Comparison of ENCODE assay signal across 14 cellular contexts in the genomic region with DNA sequence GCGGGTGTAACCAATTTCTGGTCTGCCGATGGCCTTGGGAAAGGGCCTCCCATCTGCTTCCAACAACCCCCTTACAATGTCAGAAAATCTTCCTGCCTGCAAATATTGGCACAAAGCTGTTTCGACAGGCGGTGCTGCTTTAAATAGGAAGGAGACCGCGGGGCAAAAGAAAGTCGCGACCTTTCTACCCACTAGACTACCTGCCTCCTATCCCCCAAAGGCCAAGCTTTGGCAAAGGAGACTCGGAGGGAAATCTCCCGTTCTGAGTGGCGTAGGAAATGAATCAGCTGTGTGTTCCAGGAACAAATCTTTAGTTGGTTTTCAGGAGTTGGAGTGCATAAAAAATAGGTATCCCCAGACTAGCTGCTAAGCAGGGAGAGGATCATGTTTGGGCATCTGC. TPM values are rescaled to one million over a fixed set of nuclear protein-coding genes. Genes with fewer than 3 reads are reported as not detected.
DNase-seq lines count a peak whose midpoint lies in the region; ATAC-seq and TF ChIP-seq lines count a peak whose summit lies in the region.
"Had no signal": no experiment of that assay in that cellular context is flagged by ENCODE, and none has a peak within 500 bp of the region (broad histone marks: within the 10 kb centered on the region; RNA-seq: fewer than 3 reads in every experiment).

No MANE protein-coding gene starts in this region.

- H3K27ac ChIP-seq in ACC112 (ENCODE audit: low read depth, low read length) = peak overlapping the region; percentile 53
- H3K27ac ChIP-seq in esophagus squamous epithelium = peak overlapping the region; percentile 61 to 90 (median 88)
- peak overlapping the region; percentile 83 for H3K27ac ChIP-seq in psoas muscle
- H3K27ac ChIP-seq: neural progenitor cell, SJSA1 had no signal

- H3K4me1 ChIP-seq in ACC112 (ENCODE audit: control insufficient read depth, insufficient read depth, low read length, unreplicated experiment) (peaks cover 23% of the 10 kb centered on the region), esophagus squamous epithelium (peaks cover 13 to 78% (median 19%) of the 10 kb centered on the region in 3 donors), psoas muscle (peaks cover 23% of the 10 kb centered on the region)

- H2AFZ ChIP-seq in ACC112 (ENCODE audit: low read length, unreplicated experiment) = no peak overlapping the region
- H2AFZ ChIP-seq: neural progenitor cell had no signal

- H3K27me3 ChIP-seq in ACC112 (ENCODE audit: insufficient read depth, low read length) (peaks cover 17% of the 10 kb centered on the region), esophagus squamous epithelium (peaks cover 0 to 61% (median 2%) of the 10 kb centered on the region in 4 donors), psoas muscle (ENCODE audit: insufficient read depth in 3 of 3, low read length in 2 of 3) (no peaks in the 10 kb centered on the region)
- H3K27me3 ChIP-seq: SJSA1 had no signal

- ATAC-seq in psoas muscle = no peak
- ATAC-seq: activated naive CD4-positive, alpha-beta T cell treated with anti-CD3 and anti-CD28 coated beads, Interleukin-2, amount 50 U/mL, for 72 hours; left colon had no signal

- H3K79me2 ChIP-seq in ACC112 (ENCODE audit: control insufficient read depth, insufficient read depth, low read length, unreplicated experiment) = peaks cover 10% of the 10 kb centered on the region

- no peak for TF ChIP-seq CTCF in esophagus squamous epithelium (IDR thresholded peaks at IDR 0.05)
- no peak for TF ChIP-seq CTCF in psoas muscle (IDR thresholded peaks at IDR 0.05)

- intact Hi-C loops in esophagus squamous epithelium (cut with DNase I) (no loop called here), psoas muscle (cut with DNase I) (loop anchor here (5.0 to 10.0 kb wide), 3 partner anchors 33 to 923 kb away; no protein-coding TSS in a partner anchor)

- H3K36me3 ChIP-seq in ACC112 (ENCODE audit: insufficient read depth, low read length) = no peaks in the 10 kb centered on the region
- no peaks in the 10 kb centered on the region for H3K36me3 ChIP-seq in esophagus squamous epithelium
- no peaks in the 10 kb centered on the region for H3K36me3 ChIP-seq in psoas muscle (ENCODE audit: insufficient read depth in 1 of 2, low read depth in 1 of 2)
- H3K36me3 ChIP-seq: neural progenitor cell, SJSA1 had no signal

- no peaks in the 10 kb centered on the region for H3K9me3 ChIP-seq in esophagus squamous epithelium
- no peaks in the 10 kb centered on the region for H3K9me3 ChIP-seq in psoas muscle
- H3K9me3 ChIP-seq: SJSA1 had no signal

- H3K4me3 ChIP-seq in ACC112 (ENCODE audit: low read depth, low read length) (peak overlapping the region; percentile 41; the same call in 1 of the 2 replicates), esophagus squamous epithelium (peak overlapping the region in 3 of 4 donors; percentile 56 to 64 (median 58)), psoas muscle (peak overlapping the region; percentile 71)
- H3K4me3 ChIP-seq: neural progenitor cell, SJSA1 had no signal

- no peak for TF ChIP-seq POLR2A in esophagus squamous epithelium (IDR thresholded peaks at IDR 0.05)

- 65 to 86% methylated on average over 6 to 9 of the region's 11 CpGs for WGBS in esophagus squamous epithelium, 2 donors
- WGBS in psoas muscle, 3 donors = 19 to 38% (median 27%) methylated on average over 11 of the region's 11 CpGs

- DNase-seq in UCSD-AML1 (lab: John Stamatoyannopoulos, UW; ENCODE audit: unreplicated experiment) (peak; percentile 7), esophagus squamous epithelium (lab: John Stamatoyannopoulos, UW) (no peak), psoas muscle (no peak), NCI-H2029 treated with DMSO at 0.1 percent for 48 hours (lab: John Stamatoyannopoulos, UW) (no peak), H4 (ENCODE audit: low spot score) (no peak), NK-92 (lab: John Stamatoyannopoulos, UW; ENCODE audit: unreplicated experiment) (no peak)
- no peak for DNase-seq in activated CD8-positive, alpha-beta memory T cell treated with anti-CD3 and anti-CD28 coated beads, Interleukin-2, amount 50 U/mL, for 48 hours
- DNase-seq: KBM-7; left colon; stimulated activated CD4-positive, alpha-beta T cell treated with anti-CD3 and anti-CD28 coated beads, Interleukin-12 subunit alpha, Interleukin-12 subunit beta, amount 100 ng/mL, for 4 hours had no signal

RNA-seq across cellular contexts. Expression of a gene that starts 36.8 kb away (rescaled TPM):
- 10 to 100 TPM; 16.8 to 38.1 (median 23.0) TPM for total RNA-seq in esophagus squamous epithelium
- 10 to 100 TPM; 35.0 to 65.1 (median 47.3) TPM for total RNA-seq in psoas muscle
- 10 to 100 TPM in 1 of 3 donors, 1 to 10 TPM in 2; 5.8 to 17.1 (median 6.1) TPM for polyA plus RNA-seq in psoas muscle
- total RNA-seq in H4 (2014; rRNA removed; shearing (Covaris generic)) = 10.2 and 11.3 TPM in 2 replicates
- total RNA-seq: activated naive CD4-positive, alpha-beta T cell treated with anti-CD3 and anti-CD28 coated beads, Interleukin-2, amount 50 U/mL, for 72 hours had no signal
